18 cellular contexts compared by ENCODE assay signal in genomic region chr12:105910030-105910429, GRCh38.
DNase-seq lines count a peak whose midpoint lies in the region; ATAC-seq, FAIRE-seq and TF ChIP-seq lines count a peak whose summit lies in the region.
"Had no signal": no experiment of that assay in that cellular context is flagged by ENCODE, and none has a peak within 500 bp of the region (broad histone marks: within the 10 kb centered on the region; RNA-seq: fewer than 3 reads in every experiment).

No MANE protein-coding gene starts in this region.

- no peaks in the 10 kb centered on the region for H3K36me3 Mint-ChIP-seq in astrocyte (ENCODE audit: low read depth, unreplicated experiment)

- no peaks in the 10 kb centered on the region for H3K36me3 ChIP-seq in HepG2 (replicated peaks in 1 of 2; ENCODE audit: control insufficient read depth in 1 of 2, insufficient read depth in 2 of 2, low read length in 2 of 2)
- no peaks in the 10 kb centered on the region for H3K36me3 ChIP-seq in right lobe of liver
- no peaks in the 10 kb centered on the region for H3K36me3 ChIP-seq in astrocyte (ENCODE audit: insufficient read depth, low read length)
- H3K36me3 ChIP-seq: BLaER1 treated with 17β-estradiol and CSF1 and Interleukin-3, amounts not matched to agents 10 nM and 100 nM had no signal

- DNase-seq in HepG2 (ENCODE audit: low spot score): no peak
- DNase-seq in right lobe of liver: no peak
- DNase-seq in astrocyte (ENCODE audit: low read depth): peak; percentile 46
- DNase-seq in epithelial cell of esophagus (ENCODE audit: low read depth): peak; percentile 64
- no peak for DNase-seq in NCI-H524 (lab: John Stamatoyannopoulos, UW)
- no peak for DNase-seq in C1 segment of cervical spinal cord (lab: John Stamatoyannopoulos, UW)
- DNase-seq in inferior parietal cortex (ENCODE audit: extremely low spot score): no peak
- DNase-seq in AG08396 (ENCODE audit: low spot score): no peak
- DNase-seq: 8988T; CD4-positive, alpha-beta T cell; DMS153; DMS79 treated with DMSO at 0.1 percent for 48 hours; HCEC 1CT; HFFc6 had no signal

- H3K4me1 Mint-ChIP-seq in astrocyte (ENCODE audit: low read depth, unreplicated experiment): no peaks in the 10 kb centered on the region

- FAIRE-seq in HepG2 (lab: Jason Lieb, UNC) (no peak), astrocyte (lab: Jason Lieb, UNC) (no peak)
- FAIRE-seq: D721Med, GM18507, HTR-8/SVneo had no signal

- TF ChIP-seq EP300 in HepG2 (IDR thresholded peaks at IDR 0.05; ENCODE audit: low read depth in 2 of 2, low read length in 2 of 2) (no peak), HepG2 (CRISPR knock-in tag; IDR thresholded peaks at IDR 0.05; ENCODE audit: borderline replicate concordance) (no peak)

- CTCF ChIA-PET in HepG2 (lab: Yijun Ruan, JAX; ENCODE audit: low intra/inter-chr PET ratio, low total read pairs): no interaction called here

- TF ChIP-seq POLR2A in HepG2 (IDR thresholded peaks at IDR 0.05; ENCODE audit: insufficient read depth in 1 of 2, low read depth in 2 of 2, low read length in 2 of 2) (no peak), right lobe of liver (IDR thresholded peaks at IDR 0.05) (no peak)

- peaks cover 6% of the 10 kb centered on the region for H3K9me3 Mint-ChIP-seq in astrocyte (ENCODE audit: unreplicated experiment)
- H3K9me3 Mint-ChIP-seq: HFFc6 had no signal

- TF ChIP-seq CTCF in HepG2 (CRISPR knock-in tag; IDR thresholded peaks at IDR 0.05): no peak
- TF ChIP-seq CTCF in right lobe of liver (IDR thresholded peaks at IDR 0.05): no peak
- TF ChIP-seq CTCF in astrocyte (IDR thresholded peaks at IDR 0.05; ENCODE audit: insufficient read depth, low read depth, low read length): no peak
- TF ChIP-seq CTCF in epithelial cell of esophagus (IDR thresholded peaks at IDR 0.05; ENCODE audit: insufficient read depth, low read depth, low read length, missing control alignments): no peak

- intact Hi-C loops in HepG2 (cut with micrococcal nuclease; ENCODE audit: unreplicated experiment): no loop called here
- intact Hi-C loops in right lobe of liver (cut with DNase I): no loop called here

- no peak for TF ChIP-seq RAD21 in HepG2 (CRISPR knock-in tag; IDR thresholded peaks at IDR 0.05)

- H3K9me3 ChIP-seq in HepG2 (ENCODE audit: low read length) (no peaks in the 10 kb centered on the region), right lobe of liver (no peaks in the 10 kb centered on the region), astrocyte (ENCODE audit: insufficient read depth, low read depth, low read length) (no peaks in the 10 kb centered on the region)
- H3K9me3 ChIP-seq: BLaER1 treated with 17β-estradiol and CSF1 and Interleukin-3, amounts not matched to agents 10 nM and 100 nM had no signal

- H3K79me2 ChIP-seq in HepG2 (ENCODE audit: insufficient read depth, low read length) (no peaks in the 10 kb centered on the region), astrocyte (ENCODE audit: insufficient read depth, low read length) (no peaks in the 10 kb centered on the region)

- H4K20me1 ChIP-seq in HepG2 (ENCODE audit: insufficient read depth, low read length) (no peaks in the 10 kb centered on the region), astrocyte (ENCODE audit: insufficient read depth, low read length) (no peaks in the 10 kb centered on the region)
- H4K20me1 ChIP-seq: BLaER1 treated with 17β-estradiol and CSF1 and Interleukin-3, amounts not matched to agents 10 nM and 100 nM had no signal

- POLR2A ChIA-PET in HepG2 (lab: Yijun Ruan, JAX): no interaction called here

- ATAC-seq in HepG2 (no peak), right lobe of liver (no peak)

- 47% methylated on average over 3 of the region's 3 CpGs for WGBS in HepG2 (ENCODE audit: low lambda C conversion rate)
- WGBS in right lobe of liver (ENCODE audit: insufficient coverage, low coverage, low lambda C conversion rate, missing lambda C conversion rate): 67% methylated on average over 3 of the region's 3 CpGs

- in situ Hi-C loops in HepG2 (cut with HindIII; ENCODE audit: extremely low pct_ligation_motif_present, low pct_unique_long_range_greater_than_20kb): no loop called here

- H3K9ac ChIP-seq in HepG2 (ENCODE audit: insufficient read depth, low read depth, low read length) (no peak overlapping the region), astrocyte (ENCODE audit: low read length) (no peak overlapping the region)
- H3K9ac ChIP-seq: BLaER1 treated with 17β-estradiol and CSF1 and Interleukin-3, amounts not matched to agents 10 nM and 100 nM had no signal

- H3K4me3 Mint-ChIP-seq in astrocyte (ENCODE audit: unreplicated experiment): no peak overlapping the region
- H3K4me3 Mint-ChIP-seq: CD4-positive, alpha-beta T cell; HFFc6 had no signal

- H2AFZ ChIP-seq in HepG2 (ENCODE audit: low read length): no peak overlapping the region
- H2AFZ ChIP-seq in astrocyte (ENCODE audit: low read depth, low read length): no peak overlapping the region

- H3K27me3 ChIP-seq in HepG2 (ENCODE audit: control insufficient read depth in 1 of 2, insufficient read depth in 2 of 2, low read length in 2 of 2): no peaks in the 10 kb centered on the region
- no peaks in the 10 kb centered on the region for H3K27me3 ChIP-seq in right lobe of liver
- no peaks in the 10 kb centered on the region for H3K27me3 ChIP-seq in astrocyte (ENCODE audit: insufficient read depth, low read length)
- H3K27me3 ChIP-seq: BLaER1 treated with 17β-estradiol and CSF1 and Interleukin-3, amounts not matched to agents 10 nM and 100 nM had no signal

- H3K4me2 ChIP-seq in HepG2 (ENCODE audit: low read depth, low read length) (no peak overlapping the region), astrocyte (ENCODE audit: low read length) (no peak overlapping the region)
- H3K4me2 ChIP-seq: BLaER1 treated with 17β-estradiol and CSF1 and Interleukin-3, amounts not matched to agents 10 nM and 100 nM had no signal

- no peak overlapping the region for H3K4me3 ChIP-seq in HepG2 (replicated peaks in 1 of 3; ENCODE audit: insufficient read depth in 1 of 3, low read depth in 2 of 3, low read length in 3 of 3)
- H3K4me3 ChIP-seq in right lobe of liver: no peak overlapping the region
- H3K4me3 ChIP-seq in astrocyte (ENCODE audit: insufficient read depth, low read depth, low read length): no peak overlapping the region
- H3K4me3 ChIP-seq in epithelial cell of esophagus (ENCODE audit: low read length): no peak overlapping the region
- H3K4me3 ChIP-seq: BLaER1 treated with 17β-estradiol and CSF1 and Interleukin-3, amounts not matched to agents 10 nM and 100 nM had no signal

- H3K27ac ChIP-seq in HepG2 (ENCODE audit: extremely low read length, insufficient read depth, low read length): no peak overlapping the region
- H3K27ac ChIP-seq in right lobe of liver: no peak overlapping the region
- H3K27ac ChIP-seq in astrocyte (ENCODE audit: low read depth, low read length): no peak overlapping the region
- H3K27ac ChIP-seq: BLaER1 treated with 17β-estradiol and CSF1 and Interleukin-3, amounts not matched to agents 10 nM and 100 nM had no signal

- H3K4me1 ChIP-seq in HepG2 (ENCODE audit: insufficient read depth, low read length) (no peaks in the 10 kb centered on the region), right lobe of liver (no peaks in the 10 kb centered on the region), astrocyte (ENCODE audit: insufficient read depth, low read length) (no peaks in the 10 kb centered on the region)
- H3K4me1 ChIP-seq: BLaER1 treated with 17β-estradiol and CSF1 and Interleukin-3, amounts not matched to agents 10 nM and 100 nM had no signal

- no TSS peak for BruUV-seq in HepG2 (replicated peaks; lab: Mats Ljungman, UMichigan)

- H3K27ac Mint-ChIP-seq in astrocyte (ENCODE audit: unreplicated experiment): no peak overlapping the region
- H3K27ac Mint-ChIP-seq: CD4-positive, alpha-beta T cell; HFFc6 had no signal

- peaks cover 7% of the 10 kb centered on the region for H3K27me3 Mint-ChIP-seq in astrocyte (ENCODE audit: low read depth, unreplicated experiment)

TF ChIP-seq in HepG2, 621 proteins besides CTCF, POLR2A, EP300 and RAD21:
- peak; percentile 57 for TF ChIP-seq ATF7 (IDR thresholded peaks at IDR 0.05)
- TF ChIP-seq ATF7 (CRISPR knock-in tag; IDR thresholded peaks at IDR 0.05): no peak
- TF ChIP-seq ATF3 (CRISPR knock-in tag; IDR thresholded peaks at IDR 0.05): no peak
- TF ChIP-seq CEBPB (IDR thresholded peaks at IDR 0.05; ENCODE audit: borderline replicate concordance, low read depth, low read length): 0 out of 2 replicates have a peak, but pooled peaks have one; percentile 14
- no peak for TF ChIP-seq HOMEZ (CRISPR knock-in tag; IDR thresholded peaks at IDR 0.05; ENCODE audit: low read depth)
- no peak for TF ChIP-seq ZNF543 (CRISPR knock-in tag; IDR thresholded peaks at IDR 0.05)

Comparison
In these comparisons a context has a peak if more than half of its experiments do, and no peak if none do; other contexts are left out.
1. DNase-seq: peak in astrocyte (single experiment) and epithelial cell of esophagus (single experiment); none in HepG2 (single experiment), right lobe of liver (0 of 3), NCI-H524 (0 of 2), C1 segment of cervical spinal cord (0 of 14), inferior parietal cortex (single experiment) and AG08396 (single experiment).